Comparison of ENCODE assay signal across 1 cellular context in the genomic region with DNA sequence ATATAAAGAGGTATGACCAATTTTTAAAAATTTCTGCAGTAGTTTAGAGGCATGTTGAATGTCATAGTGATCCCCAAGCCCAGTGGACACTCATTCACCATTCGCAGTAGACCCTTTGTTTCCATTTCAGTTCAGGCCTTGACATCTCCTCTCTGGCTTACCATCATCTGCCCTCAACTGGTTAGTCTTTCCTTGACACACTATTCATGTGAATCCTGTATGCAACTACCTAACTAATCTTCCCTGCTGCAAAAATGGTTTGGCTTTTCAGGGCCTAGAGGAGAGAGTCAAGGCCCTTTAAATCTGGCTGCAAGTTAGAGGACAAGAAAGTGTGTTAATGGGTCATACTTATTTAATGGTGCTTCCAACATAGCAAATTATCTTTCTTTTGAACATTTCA.
TF ChIP-seq lines count a peak whose summit lies in the region.

No MANE protein-coding gene starts in this region.

TF ChIP-seq in GM12878, 131 proteins besides CTCF, POLR2A, EP300 and RAD21:
- no peak for TF ChIP-seq ZBED1 (IDR thresholded peaks at IDR 0.05; ENCODE audit: borderline replicate concordance)
- no peak for TF ChIP-seq STAT1 (conservative IDR thresholded peaks at IDR 0.05)
- TF ChIP-seq TARDBP (IDR thresholded peaks at IDR 0.05; ENCODE audit: borderline replicate concordance) = no peak
- no peak for TF ChIP-seq EZH2 (IDR thresholded peaks at IDR 0.05; ENCODE audit: borderline replicate concordance, control insufficient read depth, low read depth, low read length)
- TF ChIP-seq YBX1 (IDR thresholded peaks at IDR 0.05) = no peak
- TF ChIP-seq, protein P1, sequence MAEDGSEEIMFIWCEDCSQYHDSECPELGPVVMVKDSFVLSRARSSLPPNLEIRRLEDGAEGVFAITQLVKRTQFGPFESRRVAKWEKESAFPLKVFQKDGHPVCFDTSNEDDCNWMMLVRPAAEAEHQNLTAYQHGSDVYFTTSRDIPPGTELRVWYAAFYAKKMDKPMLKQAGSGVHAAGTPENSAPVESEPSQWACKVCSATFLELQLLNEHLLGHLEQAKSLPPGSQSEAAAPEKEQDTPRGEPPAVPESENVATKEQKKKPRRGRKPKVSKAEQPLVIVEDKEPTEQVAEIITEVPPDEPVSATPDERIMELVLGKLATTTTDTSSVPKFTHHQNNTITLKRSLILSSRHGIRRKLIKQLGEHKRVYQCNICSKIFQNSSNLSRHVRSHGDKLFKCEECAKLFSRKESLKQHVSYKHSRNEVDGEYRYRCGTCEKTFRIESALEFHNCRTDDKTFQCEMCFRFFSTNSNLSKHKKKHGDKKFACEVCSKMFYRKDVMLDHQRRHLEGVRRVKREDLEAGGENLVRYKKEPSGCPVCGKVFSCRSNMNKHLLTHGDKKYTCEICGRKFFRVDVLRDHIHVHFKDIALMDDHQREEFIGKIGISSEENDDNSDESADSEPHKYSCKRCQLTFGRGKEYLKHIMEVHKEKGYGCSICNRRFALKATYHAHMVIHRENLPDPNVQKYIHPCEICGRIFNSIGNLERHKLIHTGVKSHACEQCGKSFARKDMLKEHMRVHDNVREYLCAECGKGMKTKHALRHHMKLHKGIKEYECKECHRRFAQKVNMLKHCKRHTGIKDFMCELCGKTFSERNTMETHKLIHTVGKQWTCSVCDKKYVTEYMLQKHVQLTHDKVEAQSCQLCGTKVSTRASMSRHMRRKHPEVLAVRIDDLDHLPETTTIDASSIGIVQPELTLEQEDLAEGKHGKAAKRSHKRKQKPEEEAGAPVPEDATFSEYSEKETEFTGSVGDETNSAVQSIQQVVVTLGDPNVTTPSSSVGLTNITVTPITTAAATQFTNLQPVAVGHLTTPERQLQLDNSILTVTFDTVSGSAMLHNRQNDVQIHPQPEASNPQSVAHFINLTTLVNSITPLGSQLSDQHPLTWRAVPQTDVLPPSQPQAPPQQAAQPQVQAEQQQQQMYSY (CRISPR knock-in tag; IDR thresholded peaks at IDR 0.05) = no peak
- no peak for TF ChIP-seq TCF12 (IDR thresholded peaks at IDR 0.05; ENCODE audit: low read depth, low read length)
- TF ChIP-seq ZNF622 (IDR thresholded peaks at IDR 0.05) = no peak
- TF ChIP-seq SRF (IDR thresholded peaks at IDR 0.05; ENCODE audit: low read depth in 2 of 2, low read length in 2 of 2) = no peak
- TF ChIP-seq BCL11A (IDR thresholded peaks at IDR 0.05; ENCODE audit: low read depth, low read length) = no peak
- no peak for TF ChIP-seq SIX5 (IDR thresholded peaks at IDR 0.05; ENCODE audit: low read depth, low read length, severe bottlenecking)
- no peak for TF ChIP-seq SREBF2 (IDR thresholded peaks at IDR 0.05; ENCODE audit: low read length)
- TF ChIP-seq EED (IDR thresholded peaks at IDR 0.05; ENCODE audit: low read depth) = no peak
- TF ChIP-seq KLF5 (IDR thresholded peaks at IDR 0.05; ENCODE audit: partially characterized antibody) = no peak
- no peak for TF ChIP-seq NFYA (IDR thresholded peaks at IDR 0.05; ENCODE audit: borderline replicate concordance, low read depth, low read length)
- TF ChIP-seq ZNF274 (IDR thresholded peaks at IDR 0.05; ENCODE audit: insufficient read depth, insufficient read length) = no peak
- no peak for TF ChIP-seq NFIC (IDR thresholded peaks at IDR 0.05; ENCODE audit: low read depth, low read length)
